Comparison of ENCODE assay signal across 8 cellular contexts in the genomic region with DNA sequence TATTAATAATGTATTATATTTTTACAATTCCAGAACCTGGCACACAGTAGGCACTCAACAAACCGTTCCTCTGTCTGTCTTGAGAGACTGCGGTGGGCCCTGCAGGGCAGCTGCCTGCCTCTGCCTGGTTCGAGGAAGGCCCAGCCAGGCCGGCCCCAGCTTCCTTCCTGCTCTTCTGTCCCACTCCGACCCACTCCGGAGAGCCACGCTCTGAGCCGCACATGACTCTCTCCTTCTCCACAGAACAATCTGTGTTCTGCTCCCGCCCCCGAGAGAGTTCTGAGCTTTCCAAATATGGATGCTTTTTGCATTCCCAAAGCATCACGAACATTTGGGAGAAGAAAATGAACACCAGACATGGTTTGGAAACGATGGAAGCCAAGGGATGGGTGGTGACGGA. TPM values are rescaled to one million over a fixed set of nuclear protein-coding genes. Genes with fewer than 3 reads are reported as not detected.
DNase-seq lines count a peak whose midpoint lies in the region; ATAC-seq lines count a peak whose summit lies in the region.

No MANE protein-coding gene starts in this region.

- intact Hi-C loops in left ventricle myocardium superior (cut with micrococcal nuclease) (no loop called here), sciatic nerve (cut with DNase I) (no loop called here)

- peak overlapping the region; percentile 76 for H3K27ac Mint-ChIP-seq in activated naive CD8-positive, alpha-beta T cell treated with anti-CD3 and anti-CD28 coated beads for 36 hours

- H3K4me3 Mint-ChIP-seq in activated naive CD8-positive, alpha-beta T cell treated with anti-CD3 and anti-CD28 coated beads for 36 hours, result peak overlapping the region; percentile 78

- peak; percentile 25 for ATAC-seq in HG02571 (IDR thresholded peaks at IDR 0.05; ENCODE audit: unreplicated experiment)
- ATAC-seq in left ventricle myocardium superior, result peak; percentile 77
- ATAC-seq in sciatic nerve, result peak; percentile 88
- ATAC-seq in HG02981 (IDR thresholded peaks at IDR 0.05; ENCODE audit: unreplicated experiment), result no peak

- peaks cover 13% of the 10 kb centered on the region for H3K9me3 Mint-ChIP-seq in activated naive CD8-positive, alpha-beta T cell treated with anti-CD3 and anti-CD28 coated beads for 36 hours

- peaks cover 16% of the 10 kb centered on the region for H3K4me1 Mint-ChIP-seq in activated naive CD8-positive, alpha-beta T cell treated with anti-CD3 and anti-CD28 coated beads for 36 hours

- H3K27me3 Mint-ChIP-seq in activated naive CD8-positive, alpha-beta T cell treated with anti-CD3 and anti-CD28 coated beads for 36 hours, result peaks cover 24% of the 10 kb centered on the region

- peak; percentile 17 for DNase-seq in AG08396 (ENCODE audit: low spot score)
- DNase-seq in activated naive CD8-positive, alpha-beta T cell treated with anti-CD3 and anti-CD28 coated beads for 36 hours, result peak; percentile 16
- peak; percentile 79 for DNase-seq in left ventricle myocardium superior
- DNase-seq in sciatic nerve (ENCODE audit: low spot score), result peak; percentile 84
- no peak for DNase-seq in NCI-H748 treated with DMSO at 0.1 percent for 48 hours (lab: John Stamatoyannopoulos, UW)
- no peak for DNase-seq in NCI-H1105 treated with DMSO at 0.1 percent for 48 hours (lab: John Stamatoyannopoulos, UW)

- peaks cover 2% of the 10 kb centered on the region for H3K36me3 Mint-ChIP-seq in activated naive CD8-positive, alpha-beta T cell treated with anti-CD3 and anti-CD28 coated beads for 36 hours

RNA-seq across cellular contexts. Expression of gene TTC7B, which starts 57.3 kb away (rescaled TPM):
- 1 to 10 TPM; 7.1 to 7.6 TPM for total RNA-seq in activated naive CD8-positive, alpha-beta T cell treated with anti-CD3 and anti-CD28 coated beads for 36 hours
- total RNA-seq in left ventricle myocardium superior (72.2 TPM), sciatic nerve (41.4 TPM)

Comparison
In these comparisons a context has a peak if more than half of its experiments do, and no peak if none do; other contexts are left out.
1. DNase-seq: peak in AG08396 (single experiment), activated naive CD8-positive, alpha-beta T cell treated with anti-CD3 and anti-CD28 coated beads for 36 hours (single experiment), left ventricle myocardium superior (single experiment) and sciatic nerve (single experiment); none in NCI-H748 treated with DMSO at 0.1 percent for 48 hours (single experiment) and NCI-H1105 treated with DMSO at 0.1 percent for 48 hours (single experiment).